ENCODE assay signal across 17 cellular contexts in genomic region chrX:22397566-22397965, GRCh38.
DNase-seq lines count a peak whose midpoint lies in the region; FAIRE-seq and TF ChIP-seq lines count a peak whose summit lies in the region.
"Had no signal": no experiment of that assay in that cellular context is flagged by ENCODE, and none has a peak within 500 bp of the region (broad histone marks: within the 10 kb centered on the region; RNA-seq: fewer than 3 reads in every experiment).

No MANE protein-coding gene starts in this region.

- H4K20me1 ChIP-seq in mammary epithelial cell (ENCODE audit: insufficient read depth, low read length) (no peaks in the 10 kb centered on the region), osteoblast (ENCODE audit: insufficient read depth, low read length) (no peaks in the 10 kb centered on the region)
- H4K20me1 ChIP-seq: BLaER1 had no signal

- H3K4me1 ChIP-seq in mammary epithelial cell (ENCODE audit: insufficient read depth, low read length) (peaks cover 10% of the 10 kb centered on the region), breast epithelium (no peaks in the 10 kb centered on the region), osteoblast (ENCODE audit: insufficient read depth, low read length) (peaks cover 15% of the 10 kb centered on the region)
- H3K4me1 ChIP-seq: BLaER1 had no signal

- in situ Hi-C loops in mammary epithelial cell (cut with MboI; ENCODE audit: low sequenced_read_pairs in 2 of 2) = no loop called here

- FAIRE-seq in colon (lab: Jason Lieb, UNC) = peak; percentile 62
- FAIRE-seq: H54 had no signal

- H2AFZ ChIP-seq in mammary epithelial cell (ENCODE audit: low read depth, low read length) (no peak overlapping the region), osteoblast (ENCODE audit: low read length) (no peak overlapping the region)

- no peaks in the 10 kb centered on the region for H3K36me3 ChIP-seq in mammary epithelial cell (ENCODE audit: insufficient read depth, low read length)
- H3K36me3 ChIP-seq in breast epithelium = no peaks in the 10 kb centered on the region
- no peaks in the 10 kb centered on the region for H3K36me3 ChIP-seq in osteoblast (ENCODE audit: insufficient read depth, low read length)
- H3K36me3 ChIP-seq: BLaER1 had no signal

- H3K79me2 ChIP-seq in mammary epithelial cell (ENCODE audit: insufficient read depth, low read length) = no peaks in the 10 kb centered on the region
- H3K79me2 ChIP-seq in osteoblast (ENCODE audit: insufficient read depth, low read length) = no peaks in the 10 kb centered on the region

- TF ChIP-seq CTCF in mammary epithelial cell (conservative IDR thresholded peaks at IDR 0.05 in 1 of 2, IDR thresholded peaks at IDR 0.05 in 1 of 2; ENCODE audit: extremely low read depth in 1 of 2, insufficient read depth in 1 of 2, low read depth in 1 of 2, low read length in 2 of 2) (no peak), breast epithelium (IDR thresholded peaks at IDR 0.05) (no peak), osteoblast (IDR thresholded peaks at IDR 0.05; ENCODE audit: extremely low read depth, low read depth, low read length) (no peak)

- peak; percentile 18 for DNase-seq in mammary epithelial cell
- no peak for DNase-seq in breast epithelium (ENCODE audit: low spot score in 2 of 2)
- peak; percentile 27 for DNase-seq in RKO (ENCODE audit: low spot score)
- DNase-seq in osteoblast (ENCODE audit: insufficient read length, low spot score, missing footprints) = no peak
- no peak for DNase-seq in stimulated activated CD4-positive, alpha-beta T cell treated with anti-CD3 and anti-CD28 coated beads, Interleukin-4, amount 100 ng/mL, for 24 hours
- DNase-seq in NCI-H2029 (lab: John Stamatoyannopoulos, UW) = no peak
- no peak for DNase-seq in CD1c-positive myeloid dendritic cell (ENCODE audit: extremely low spot score)
- DNase-seq: AML-193; Calu3; CD4-positive, CD25-positive, alpha-beta regulatory T cell; DMS 273 treated with DMSO at 0.1 percent for 48 hours; GF-D8 had no signal

- no peak for TF ChIP-seq POLR2A in breast epithelium (IDR thresholded peaks at IDR 0.05)

- intact Hi-C loops in mammary epithelial cell (cut with micrococcal nuclease) (loop anchor here (5.0 kb wide), 1 partner anchor 350 kb away; no protein-coding TSS in a partner anchor), breast epithelium (cut with DNase I; ENCODE audit: low total_unique reads) (no loop called here)

- no peak overlapping the region for H3K9ac ChIP-seq in mammary epithelial cell (ENCODE audit: insufficient read depth, low read length)
- H3K9ac ChIP-seq: BLaER1 had no signal

- BruUV-seq in mammary epithelial cell (replicated peaks; lab: Mats Ljungman, UMichigan) = no TSS peak

- H3K27ac ChIP-seq in mammary epithelial cell (ENCODE audit: insufficient read depth, low read depth, low read length) (no peak overlapping the region), breast epithelium (no peak overlapping the region), osteoblast (ENCODE audit: low read depth, low read length) (peak overlapping the region; percentile 64)
- H3K27ac ChIP-seq: 22Rv1, BLaER1, HL-60 had no signal

- H3K27me3 ChIP-seq in mammary epithelial cell (ENCODE audit: insufficient read depth, low read length) (no peaks in the 10 kb centered on the region), breast epithelium (peaks cover 0 to 9% of the 10 kb centered on the region in 2 donors), osteoblast (ENCODE audit: insufficient read depth, low read length) (no peaks in the 10 kb centered on the region)
- H3K27me3 ChIP-seq: BLaER1 had no signal

- H3K9me3 ChIP-seq in mammary epithelial cell (replicated peaks; ENCODE audit: insufficient read depth, low read length) (no peaks in the 10 kb centered on the region), breast epithelium (no peaks in the 10 kb centered on the region), osteoblast (ENCODE audit: low read depth, low read length) (peaks cover 2% of the 10 kb centered on the region)

- H3K4me2 ChIP-seq in mammary epithelial cell (ENCODE audit: insufficient read depth, low read depth, low read length) = no peak overlapping the region
- H3K4me2 ChIP-seq in osteoblast (ENCODE audit: insufficient read depth, low read length) = no peak overlapping the region
- H3K4me2 ChIP-seq: BLaER1 had no signal

- WGBS in mammary epithelial cell (ENCODE audit: low coverage, missing lambda C conversion rate) = 15% methylated on average over 1 of the region's 1 CpG

- dilution Hi-C loops in mammary epithelial cell (cut with HindIII; ENCODE audit: low sequenced_read_pairs) = no loop called here

- H3K4me3 ChIP-seq in mammary epithelial cell (replicated peaks in 1 of 3; ENCODE audit: insufficient read depth in 1 of 3, low read depth in 2 of 3, low read length in 3 of 3) = no peak overlapping the region
- H3K4me3 ChIP-seq in breast epithelium = no peak overlapping the region
- no peak overlapping the region for H3K4me3 ChIP-seq in osteoblast (ENCODE audit: insufficient read depth, low read length)
- H3K4me3 ChIP-seq: BLaER1 had no signal

- CTCF ChIA-PET in mammary epithelial cell (lab: Charles Lee; ENCODE audit: low non-redundant PET) = no interaction called here

Comparison
In these comparisons a context has a peak if more than half of its experiments do, and no peak if none do; other contexts are left out.
1. DNase-seq: peak in mammary epithelial cell (single experiment) and RKO (single experiment); none in breast epithelium (0 of 2), osteoblast (single experiment), stimulated activated CD4-positive, alpha-beta T cell treated with anti-CD3 and anti-CD28 coated beads, Interleukin-4, amount 100 ng/mL, for 24 hours (single experiment), NCI-H2029 (single experiment) and CD1c-positive myeloid dendritic cell (single experiment).